In the genomic region with DNA sequence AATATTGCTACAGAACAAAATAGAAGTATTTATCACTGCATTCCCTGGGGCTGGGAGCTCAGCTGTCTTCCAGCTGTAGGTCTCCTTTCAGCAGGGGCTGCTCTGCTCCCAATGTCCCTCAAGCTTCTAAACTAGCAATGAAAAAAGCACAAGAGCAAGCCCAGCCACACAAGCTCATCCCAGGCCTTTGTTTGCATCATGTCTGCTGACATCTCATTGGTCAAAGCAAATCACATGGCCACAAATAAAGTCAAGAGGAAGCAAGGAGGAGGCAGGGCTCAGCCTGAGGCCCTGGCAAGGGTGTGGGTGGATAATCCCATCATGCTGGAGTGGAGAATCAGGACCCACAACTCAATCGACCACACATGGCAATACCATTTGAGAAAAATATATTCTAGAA, we compare ENCODE assay signal across 9 cellular contexts. TPM values are rescaled to one million over a fixed set of nuclear protein-coding genes. Genes with fewer than 3 reads are reported as not detected.
DNase-seq lines count a peak whose midpoint lies in the region; ATAC-seq and TF ChIP-seq lines count a peak whose summit lies in the region.
"Had no signal": no experiment of that assay in that cellular context is flagged by ENCODE, and none has a peak within 500 bp of the region (broad histone marks: within the 10 kb centered on the region; RNA-seq: fewer than 3 reads in every experiment).

No MANE protein-coding gene starts in this region.

- H3K36me3 ChIP-seq in DND-41 (ENCODE audit: insufficient read depth, low read length) (no peaks in the 10 kb centered on the region), SK-N-MC (ENCODE audit: insufficient read depth, low read length) (no peaks in the 10 kb centered on the region)

- no peaks in the 10 kb centered on the region for H3K79me2 ChIP-seq in DND-41 (ENCODE audit: insufficient read depth, low read length)

- TF ChIP-seq RAD21 in Ishikawa (IDR thresholded peaks at IDR 0.05; ENCODE audit: low read depth), result no peak

- peak overlapping the region; percentile 31; the same call in 1 of the 2 replicates for H2AFZ ChIP-seq in DND-41 (ENCODE audit: low read depth, low read length)

- peak; percentile 57; the same call in 1 of the 3 replicates for ATAC-seq in DND-41 (ENCODE audit: insufficient read depth, low read depth)
- ATAC-seq in GM18858 (IDR thresholded peaks at IDR 0.05; ENCODE audit: unreplicated experiment), result no peak
- no peak for ATAC-seq in GM21529 (IDR thresholded peaks at IDR 0.05; ENCODE audit: unreplicated experiment)
- no peak for ATAC-seq in HG02870 (IDR thresholded peaks at IDR 0.05; ENCODE audit: unreplicated experiment)
- ATAC-seq: body of pancreas had no signal

- H3K4me3 ChIP-seq in DND-41 (ENCODE audit: low read depth in 1 of 2, low read length in 2 of 2) (no peak overlapping the region), SK-N-MC (peak overlapping the region; percentile 47)
- H3K4me3 ChIP-seq: body of pancreas had no signal

- no peak overlapping the region for H3K9ac ChIP-seq in DND-41 (ENCODE audit: low read depth, low read length)
- H3K9ac ChIP-seq in SK-N-MC (ENCODE audit: insufficient read length), result no peak overlapping the region

- H3K4me2 ChIP-seq in DND-41 (ENCODE audit: insufficient read depth, low read length), result no peak overlapping the region

- H3K27me3 ChIP-seq in DND-41 (ENCODE audit: insufficient read depth, low read length, poor library complexity), result peaks cover 1% of the 10 kb centered on the region
- H3K27me3 ChIP-seq: body of pancreas had no signal

- no peaks in the 10 kb centered on the region for H3K4me1 ChIP-seq in DND-41 (ENCODE audit: insufficient read depth, low read length)

- no peaks in the 10 kb centered on the region for H4K20me1 ChIP-seq in DND-41 (ENCODE audit: insufficient read depth, low read length)

- TF ChIP-seq EP300 in Ishikawa (IDR thresholded peaks at IDR 0.05; ENCODE audit: borderline replicate concordance), result no peak

- DNase-seq in DND-41 (peak; percentile 13), SK-N-MC (ENCODE audit: low read depth, low spot score) (no peak), glomerular visceral epithelial cell (ENCODE audit: extremely low spot score) (peak; percentile 41), occipital lobe (lab: John Stamatoyannopoulos, UW) (no peak)

- H3K9me3 ChIP-seq in DND-41 (ENCODE audit: insufficient read depth, low read length, severe bottlenecking), result no peaks in the 10 kb centered on the region
- no peaks in the 10 kb centered on the region for H3K9me3 ChIP-seq in SK-N-MC (ENCODE audit: low read depth, low read length)
- H3K9me3 ChIP-seq: body of pancreas had no signal

- no peak overlapping the region for H3K27ac ChIP-seq in DND-41 (ENCODE audit: low read length)
- peak overlapping the region; percentile 86 for H3K27ac ChIP-seq in SK-N-MC
- H3K27ac ChIP-seq: body of pancreas had no signal

- no peak for TF ChIP-seq CTCF in DND-41 (IDR thresholded peaks at IDR 0.05; ENCODE audit: borderline replicate concordance, extremely low read depth, low read length, poor library complexity, severe bottlenecking)

TF ChIP-seq in Ishikawa, 13 proteins besides CTCF, POLR2A, EP300 and RAD21:
- TF ChIP-seq CEBPB (IDR thresholded peaks at IDR 0.05), result peak; percentile 30; the same call in 1 of the 2 replicates
- TF ChIP-seq, protein P1, sequence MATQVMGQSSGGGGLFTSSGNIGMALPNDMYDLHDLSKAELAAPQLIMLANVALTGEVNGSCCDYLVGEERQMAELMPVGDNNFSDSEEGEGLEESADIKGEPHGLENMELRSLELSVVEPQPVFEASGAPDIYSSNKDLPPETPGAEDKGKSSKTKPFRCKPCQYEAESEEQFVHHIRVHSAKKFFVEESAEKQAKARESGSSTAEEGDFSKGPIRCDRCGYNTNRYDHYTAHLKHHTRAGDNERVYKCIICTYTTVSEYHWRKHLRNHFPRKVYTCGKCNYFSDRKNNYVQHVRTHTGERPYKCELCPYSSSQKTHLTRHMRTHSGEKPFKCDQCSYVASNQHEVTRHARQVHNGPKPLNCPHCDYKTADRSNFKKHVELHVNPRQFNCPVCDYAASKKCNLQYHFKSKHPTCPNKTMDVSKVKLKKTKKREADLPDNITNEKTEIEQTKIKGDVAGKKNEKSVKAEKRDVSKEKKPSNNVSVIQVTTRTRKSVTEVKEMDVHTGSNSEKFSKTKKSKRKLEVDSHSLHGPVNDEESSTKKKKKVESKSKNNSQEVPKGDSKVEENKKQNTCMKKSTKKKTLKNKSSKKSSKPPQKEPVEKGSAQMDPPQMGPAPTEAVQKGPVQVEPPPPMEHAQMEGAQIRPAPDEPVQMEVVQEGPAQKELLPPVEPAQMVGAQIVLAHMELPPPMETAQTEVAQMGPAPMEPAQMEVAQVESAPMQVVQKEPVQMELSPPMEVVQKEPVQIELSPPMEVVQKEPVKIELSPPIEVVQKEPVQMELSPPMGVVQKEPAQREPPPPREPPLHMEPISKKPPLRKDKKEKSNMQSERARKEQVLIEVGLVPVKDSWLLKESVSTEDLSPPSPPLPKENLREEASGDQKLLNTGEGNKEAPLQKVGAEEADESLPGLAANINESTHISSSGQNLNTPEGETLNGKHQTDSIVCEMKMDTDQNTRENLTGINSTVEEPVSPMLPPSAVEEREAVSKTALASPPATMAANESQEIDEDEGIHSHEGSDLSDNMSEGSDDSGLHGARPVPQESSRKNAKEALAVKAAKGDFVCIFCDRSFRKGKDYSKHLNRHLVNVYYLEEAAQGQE (IDR thresholded peaks at IDR 0.05; ENCODE audit: low read depth), result no peak
- TF ChIP-seq, protein P2, sequence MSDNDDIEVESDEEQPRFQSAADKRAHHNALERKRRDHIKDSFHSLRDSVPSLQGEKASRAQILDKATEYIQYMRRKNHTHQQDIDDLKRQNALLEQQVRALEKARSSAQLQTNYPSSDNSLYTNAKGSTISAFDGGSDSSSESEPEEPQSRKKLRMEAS (IDR thresholded peaks at IDR 0.05), result 0 out of 2 replicates have a peak, but pooled peaks have one; percentile 18
- TF ChIP-seq, protein P3, sequence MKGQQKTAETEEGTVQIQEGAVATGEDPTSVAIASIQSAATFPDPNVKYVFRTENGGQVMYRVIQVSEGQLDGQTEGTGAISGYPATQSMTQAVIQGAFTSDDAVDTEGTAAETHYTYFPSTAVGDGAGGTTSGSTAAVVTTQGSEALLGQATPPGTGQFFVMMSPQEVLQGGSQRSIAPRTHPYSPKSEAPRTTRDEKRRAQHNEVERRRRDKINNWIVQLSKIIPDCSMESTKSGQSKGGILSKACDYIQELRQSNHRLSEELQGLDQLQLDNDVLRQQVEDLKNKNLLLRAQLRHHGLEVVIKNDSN (IDR thresholded peaks at IDR 0.05), result peak; percentile 94
- no peak for TF ChIP-seq ZBTB7A (IDR thresholded peaks at IDR 0.05; ENCODE audit: low read depth)

RNA-seq across cellular contexts. Expression of a gene that starts 2.2 kb away (rescaled TPM):
- total RNA-seq in occipital lobe, result 0.31 TPM

RNA-seq across cellular contexts. Expression of a gene that starts 36.5 kb away (rescaled TPM):
- 295 TPM for total RNA-seq in occipital lobe

Comparison
In these comparisons a context has a peak if more than half of its experiments do, and no peak if none do; other contexts are left out.
1. DNase-seq: peak in DND-41 (single experiment) and glomerular visceral epithelial cell (single experiment); none in SK-N-MC (single experiment) and occipital lobe (single experiment).